ENCODE assay signal across 1 cellular context in the genomic region with DNA sequence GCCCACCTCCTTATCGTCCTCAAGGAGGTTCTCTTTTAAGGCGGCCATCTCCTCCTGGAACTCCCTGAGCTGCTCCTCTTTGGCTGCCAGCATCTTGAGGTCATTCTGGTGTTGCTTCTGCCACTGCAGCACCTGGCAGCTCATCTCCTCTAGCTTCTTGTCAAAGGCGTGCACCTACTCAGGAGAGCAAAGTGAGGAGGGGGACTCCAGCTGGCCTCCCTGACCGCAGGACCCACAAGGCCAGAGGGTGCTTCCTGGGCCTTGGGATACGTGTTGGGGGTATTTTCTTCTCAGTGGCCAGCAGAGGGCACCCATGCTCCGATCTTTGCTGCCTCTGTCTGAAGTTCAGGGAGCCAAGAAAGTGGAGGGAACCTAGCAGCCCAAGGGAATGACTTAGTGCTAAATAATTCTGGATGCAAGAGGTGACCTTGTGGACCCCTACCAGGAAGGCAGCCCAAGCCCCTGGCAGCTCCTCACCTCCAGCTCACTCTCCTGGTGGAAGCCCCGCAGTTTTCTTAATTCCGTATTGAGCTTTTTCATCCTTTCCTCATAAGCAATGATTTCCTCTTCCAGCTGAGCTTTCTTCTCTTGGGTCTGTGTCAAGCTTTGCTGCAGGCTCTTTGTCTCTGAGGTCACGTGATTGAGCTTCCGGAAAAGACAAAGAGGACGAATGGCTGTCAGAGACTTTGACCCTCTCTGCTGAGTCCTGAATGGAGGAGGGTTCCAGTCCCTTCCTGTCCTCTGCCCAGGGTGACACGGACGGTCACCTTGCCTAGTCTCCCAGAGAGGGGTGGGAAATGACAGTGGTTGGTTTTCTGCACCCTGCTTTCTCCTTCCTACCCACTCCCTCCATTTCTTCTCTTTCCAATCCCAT.
TF ChIP-seq lines count a peak whose summit lies in the region.

No MANE protein-coding gene starts in this region.

TF ChIP-seq in HepG2, 621 proteins besides CTCF, POLR2A, EP300 and RAD21 (continued from another document and continues in another):
- TF ChIP-seq, protein P1, sequence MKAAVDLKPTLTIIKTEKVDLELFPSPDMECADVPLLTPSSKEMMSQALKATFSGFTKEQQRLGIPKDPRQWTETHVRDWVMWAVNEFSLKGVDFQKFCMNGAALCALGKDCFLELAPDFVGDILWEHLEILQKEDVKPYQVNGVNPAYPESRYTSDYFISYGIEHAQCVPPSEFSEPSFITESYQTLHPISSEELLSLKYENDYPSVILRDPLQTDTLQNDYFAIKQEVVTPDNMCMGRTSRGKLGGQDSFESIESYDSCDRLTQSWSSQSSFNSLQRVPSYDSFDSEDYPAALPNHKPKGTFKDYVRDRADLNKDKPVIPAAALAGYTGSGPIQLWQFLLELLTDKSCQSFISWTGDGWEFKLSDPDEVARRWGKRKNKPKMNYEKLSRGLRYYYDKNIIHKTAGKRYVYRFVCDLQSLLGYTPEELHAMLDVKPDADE (CRISPR knock-in tag; IDR thresholded peaks at IDR 0.05) = no peak
- TF ChIP-seq MEIS1 (CRISPR knock-in tag; IDR thresholded peaks at IDR 0.05; ENCODE audit: borderline replicate concordance) (0 out of 2 replicates have a peak, but pooled peaks have one; percentile 39), ZNF746 (CRISPR knock-in tag; IDR thresholded peaks at IDR 0.05) (no peak), ZNF367 (CRISPR knock-in tag; IDR thresholded peaks at IDR 0.05; ENCODE audit: borderline replicate concordance) (no peak), ZSCAN22 (CRISPR knock-in tag; IDR thresholded peaks at IDR 0.05) (no peak), SIX1 (CRISPR knock-in tag; IDR thresholded peaks at IDR 0.05; ENCODE audit: borderline replicate concordance) (no peak), ISL2 (CRISPR knock-in tag; IDR thresholded peaks at IDR 0.05) (no peak), ZNF263 (CRISPR knock-in tag; IDR thresholded peaks at IDR 0.05) (0 out of 2 replicates have a peak, but pooled peaks have one; percentile 62), NFKB2 (CRISPR knock-in tag; IDR thresholded peaks at IDR 0.05; ENCODE audit: borderline replicate concordance) (peak; percentile 79), ZNF75D (CRISPR knock-in tag; IDR thresholded peaks at IDR 0.05; ENCODE audit: borderline replicate concordance) (no peak), NFKBIZ (CRISPR knock-in tag; IDR thresholded peaks at IDR 0.05) (no peak), SP2 (CRISPR knock-in tag; IDR thresholded peaks at IDR 0.05) (no peak), SRSF1 (optimal IDR thresholded peaks at IDR 0.05; ENCODE audit: low read depth, low read length) (no peak), ZNF225 (CRISPR knock-in tag; IDR thresholded peaks at IDR 0.05) (0 out of 2 replicates have a peak, but pooled peaks have one; percentile 7), RARA (CRISPR knock-in tag; IDR thresholded peaks at IDR 0.05) (peak; percentile 16; the same call in 1 of the 2 replicates), MBNL3 (CRISPR knock-in tag; conservative IDR thresholded peaks at IDR 0.05) (no peak), CBFB (CRISPR knock-in tag; IDR thresholded peaks at IDR 0.05) (no peak), ZFP90 (CRISPR knock-in tag; IDR thresholded peaks at IDR 0.05; ENCODE audit: borderline replicate concordance) (0 out of 2 replicates have a peak, but pooled peaks have one; percentile 37), ZNF138 (CRISPR knock-in tag; IDR thresholded peaks at IDR 0.05; ENCODE audit: low read depth) (no peak), SOX13 (IDR thresholded peaks at IDR 0.05) (no peak), SOX13 (CRISPR knock-in tag; conservative IDR thresholded peaks at IDR 0.05 in 1 of 2, IDR thresholded peaks at IDR 0.05 in 1 of 2) (peak in 1 of 2 experiments; percentile 64; a peak in 2 of 4 replicates), YY1 (IDR thresholded peaks at IDR 0.05; ENCODE audit: insufficient read depth, insufficient replicate concordance, low read depth, low read length) (peak; percentile 39), RBAK (CRISPR knock-in tag; IDR thresholded peaks at IDR 0.05) (no peak), MAF1 (CRISPR knock-in tag; IDR thresholded peaks at IDR 0.05; ENCODE audit: borderline replicate concordance) (no peak)
- TF ChIP-seq, protein P2, sequence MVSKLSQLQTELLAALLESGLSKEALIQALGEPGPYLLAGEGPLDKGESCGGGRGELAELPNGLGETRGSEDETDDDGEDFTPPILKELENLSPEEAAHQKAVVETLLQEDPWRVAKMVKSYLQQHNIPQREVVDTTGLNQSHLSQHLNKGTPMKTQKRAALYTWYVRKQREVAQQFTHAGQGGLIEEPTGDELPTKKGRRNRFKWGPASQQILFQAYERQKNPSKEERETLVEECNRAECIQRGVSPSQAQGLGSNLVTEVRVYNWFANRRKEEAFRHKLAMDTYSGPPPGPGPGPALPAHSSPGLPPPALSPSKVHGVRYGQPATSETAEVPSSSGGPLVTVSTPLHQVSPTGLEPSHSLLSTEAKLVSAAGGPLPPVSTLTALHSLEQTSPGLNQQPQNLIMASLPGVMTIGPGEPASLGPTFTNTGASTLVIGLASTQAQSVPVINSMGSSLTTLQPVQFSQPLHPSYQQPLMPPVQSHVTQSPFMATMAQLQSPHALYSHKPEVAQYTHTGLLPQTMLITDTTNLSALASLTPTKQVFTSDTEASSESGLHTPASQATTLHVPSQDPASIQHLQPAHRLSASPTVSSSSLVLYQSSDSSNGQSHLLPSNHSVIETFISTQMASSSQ (IDR thresholded peaks at IDR 0.05; ENCODE audit: low read depth) = no peak
- TF ChIP-seq, protein P2 (CRISPR knock-in tag; IDR thresholded peaks at IDR 0.05; ENCODE audit: borderline replicate concordance) = 0 out of 2 replicates have a peak, but pooled peaks have one; percentile 33
- TF ChIP-seq, protein P3, sequence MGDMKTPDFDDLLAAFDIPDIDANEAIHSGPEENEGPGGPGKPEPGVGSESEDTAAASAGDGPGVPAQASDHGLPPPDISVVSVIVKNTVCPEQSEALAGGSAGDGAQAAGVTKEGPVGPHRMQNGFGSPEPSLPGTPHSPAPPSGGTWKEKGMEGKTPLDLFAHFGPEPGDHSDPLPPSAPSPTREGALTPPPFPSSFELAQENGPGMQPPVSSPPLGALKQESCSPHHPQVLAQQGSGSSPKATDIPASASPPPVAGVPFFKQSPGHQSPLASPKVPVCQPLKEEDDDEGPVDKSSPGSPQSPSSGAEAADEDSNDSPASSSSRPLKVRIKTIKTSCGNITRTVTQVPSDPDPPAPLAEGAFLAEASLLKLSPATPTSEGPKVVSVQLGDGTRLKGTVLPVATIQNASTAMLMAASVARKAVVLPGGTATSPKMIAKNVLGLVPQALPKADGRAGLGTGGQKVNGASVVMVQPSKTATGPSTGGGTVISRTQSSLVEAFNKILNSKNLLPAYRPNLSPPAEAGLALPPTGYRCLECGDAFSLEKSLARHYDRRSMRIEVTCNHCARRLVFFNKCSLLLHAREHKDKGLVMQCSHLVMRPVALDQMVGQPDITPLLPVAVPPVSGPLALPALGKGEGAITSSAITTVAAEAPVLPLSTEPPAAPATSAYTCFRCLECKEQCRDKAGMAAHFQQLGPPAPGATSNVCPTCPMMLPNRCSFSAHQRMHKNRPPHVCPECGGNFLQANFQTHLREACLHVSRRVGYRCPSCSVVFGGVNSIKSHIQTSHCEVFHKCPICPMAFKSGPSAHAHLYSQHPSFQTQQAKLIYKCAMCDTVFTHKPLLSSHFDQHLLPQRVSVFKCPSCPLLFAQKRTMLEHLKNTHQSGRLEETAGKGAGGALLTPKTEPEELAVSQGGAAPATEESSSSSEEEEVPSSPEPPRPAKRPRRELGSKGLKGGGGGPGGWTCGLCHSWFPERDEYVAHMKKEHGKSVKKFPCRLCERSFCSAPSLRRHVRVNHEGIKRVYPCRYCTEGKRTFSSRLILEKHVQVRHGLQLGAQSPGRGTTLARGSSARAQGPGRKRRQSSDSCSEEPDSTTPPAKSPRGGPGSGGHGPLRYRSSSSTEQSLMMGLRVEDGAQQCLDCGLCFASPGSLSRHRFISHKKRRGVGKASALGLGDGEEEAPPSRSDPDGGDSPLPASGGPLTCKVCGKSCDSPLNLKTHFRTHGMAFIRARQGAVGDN (CRISPR knock-in tag; IDR thresholded peaks at IDR 0.05) = peak; percentile 49
- TF ChIP-seq, protein P4, sequence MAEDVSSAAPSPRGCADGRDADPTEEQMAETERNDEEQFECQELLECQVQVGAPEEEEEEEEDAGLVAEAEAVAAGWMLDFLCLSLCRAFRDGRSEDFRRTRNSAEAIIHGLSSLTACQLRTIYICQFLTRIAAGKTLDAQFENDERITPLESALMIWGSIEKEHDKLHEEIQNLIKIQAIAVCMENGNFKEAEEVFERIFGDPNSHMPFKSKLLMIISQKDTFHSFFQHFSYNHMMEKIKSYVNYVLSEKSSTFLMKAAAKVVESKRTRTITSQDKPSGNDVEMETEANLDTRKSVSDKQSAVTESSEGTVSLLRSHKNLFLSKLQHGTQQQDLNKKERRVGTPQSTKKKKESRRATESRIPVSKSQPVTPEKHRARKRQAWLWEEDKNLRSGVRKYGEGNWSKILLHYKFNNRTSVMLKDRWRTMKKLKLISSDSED (CRISPR knock-in tag; IDR thresholded peaks at IDR 0.05) = no peak
- TF ChIP-seq, protein P5, sequence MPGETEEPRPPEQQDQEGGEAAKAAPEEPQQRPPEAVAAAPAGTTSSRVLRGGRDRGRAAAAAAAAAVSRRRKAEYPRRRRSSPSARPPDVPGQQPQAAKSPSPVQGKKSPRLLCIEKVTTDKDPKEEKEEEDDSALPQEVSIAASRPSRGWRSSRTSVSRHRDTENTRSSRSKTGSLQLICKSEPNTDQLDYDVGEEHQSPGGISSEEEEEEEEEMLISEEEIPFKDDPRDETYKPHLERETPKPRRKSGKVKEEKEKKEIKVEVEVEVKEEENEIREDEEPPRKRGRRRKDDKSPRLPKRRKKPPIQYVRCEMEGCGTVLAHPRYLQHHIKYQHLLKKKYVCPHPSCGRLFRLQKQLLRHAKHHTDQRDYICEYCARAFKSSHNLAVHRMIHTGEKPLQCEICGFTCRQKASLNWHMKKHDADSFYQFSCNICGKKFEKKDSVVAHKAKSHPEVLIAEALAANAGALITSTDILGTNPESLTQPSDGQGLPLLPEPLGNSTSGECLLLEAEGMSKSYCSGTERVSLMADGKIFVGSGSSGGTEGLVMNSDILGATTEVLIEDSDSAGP (CRISPR knock-in tag; IDR thresholded peaks at IDR 0.05; ENCODE audit: borderline replicate concordance) = no peak; the same call in 1 of the 2 replicates
- TF ChIP-seq, protein P6, sequence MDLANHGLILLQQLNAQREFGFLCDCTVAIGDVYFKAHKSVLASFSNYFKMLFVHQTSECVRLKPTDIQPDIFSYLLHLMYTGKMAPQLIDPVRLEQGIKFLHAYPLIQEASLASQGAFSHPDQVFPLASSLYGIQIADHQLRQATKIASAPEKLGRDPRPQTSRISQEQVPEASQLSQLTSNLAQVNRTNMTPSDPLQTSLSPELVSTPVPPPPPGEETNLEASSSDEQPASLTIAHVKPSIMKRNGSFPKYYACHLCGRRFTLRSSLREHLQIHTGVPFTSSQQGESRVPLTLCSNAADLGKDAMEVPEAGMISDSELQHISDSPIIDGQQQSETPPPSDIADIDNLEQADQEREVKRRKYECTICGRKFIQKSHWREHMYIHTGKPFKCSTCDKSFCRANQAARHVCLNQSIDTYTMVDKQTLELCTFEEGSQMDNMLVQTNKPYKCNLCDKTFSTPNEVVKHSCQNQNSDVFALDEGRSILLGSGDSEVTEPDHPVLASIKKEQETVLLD (CRISPR knock-in tag; IDR thresholded peaks at IDR 0.05; ENCODE audit: low read depth) = no peak
- TF ChIP-seq, protein P7, sequence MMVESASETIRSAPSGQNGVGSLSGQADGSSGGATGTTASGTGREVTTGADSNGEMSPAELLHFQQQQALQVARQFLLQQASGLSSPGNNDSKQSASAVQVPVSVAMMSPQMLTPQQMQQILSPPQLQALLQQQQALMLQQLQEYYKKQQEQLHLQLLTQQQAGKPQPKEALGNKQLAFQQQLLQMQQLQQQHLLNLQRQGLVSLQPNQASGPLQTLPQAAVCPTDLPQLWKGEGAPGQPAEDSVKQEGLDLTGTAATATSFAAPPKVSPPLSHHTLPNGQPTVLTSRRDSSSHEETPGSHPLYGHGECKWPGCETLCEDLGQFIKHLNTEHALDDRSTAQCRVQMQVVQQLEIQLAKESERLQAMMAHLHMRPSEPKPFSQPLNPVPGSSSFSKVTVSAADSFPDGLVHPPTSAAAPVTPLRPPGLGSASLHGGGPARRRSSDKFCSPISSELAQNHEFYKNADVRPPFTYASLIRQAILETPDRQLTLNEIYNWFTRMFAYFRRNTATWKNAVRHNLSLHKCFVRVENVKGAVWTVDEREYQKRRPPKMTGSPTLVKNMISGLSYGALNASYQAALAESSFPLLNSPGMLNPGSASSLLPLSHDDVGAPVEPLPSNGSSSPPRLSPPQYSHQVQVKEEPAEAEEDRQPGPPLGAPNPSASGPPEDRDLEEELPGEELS (CRISPR knock-in tag; IDR thresholded peaks at IDR 0.05) = peak; percentile 46; the same call in 1 of the 2 replicates
- TF ChIP-seq, protein P8, sequence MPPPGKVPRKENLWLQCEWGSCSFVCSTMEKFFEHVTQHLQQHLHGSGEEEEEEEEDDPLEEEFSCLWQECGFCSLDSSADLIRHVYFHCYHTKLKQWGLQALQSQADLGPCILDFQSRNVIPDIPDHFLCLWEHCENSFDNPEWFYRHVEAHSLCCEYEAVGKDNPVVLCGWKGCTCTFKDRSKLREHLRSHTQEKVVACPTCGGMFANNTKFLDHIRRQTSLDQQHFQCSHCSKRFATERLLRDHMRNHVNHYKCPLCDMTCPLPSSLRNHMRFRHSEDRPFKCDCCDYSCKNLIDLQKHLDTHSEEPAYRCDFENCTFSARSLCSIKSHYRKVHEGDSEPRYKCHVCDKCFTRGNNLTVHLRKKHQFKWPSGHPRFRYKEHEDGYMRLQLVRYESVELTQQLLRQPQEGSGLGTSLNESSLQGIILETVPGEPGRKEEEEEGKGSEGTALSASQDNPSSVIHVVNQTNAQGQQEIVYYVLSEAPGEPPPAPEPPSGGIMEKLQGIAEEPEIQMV (CRISPR knock-in tag; IDR thresholded peaks at IDR 0.05; ENCODE audit: low read depth) = no peak
- TF ChIP-seq, protein P9, sequence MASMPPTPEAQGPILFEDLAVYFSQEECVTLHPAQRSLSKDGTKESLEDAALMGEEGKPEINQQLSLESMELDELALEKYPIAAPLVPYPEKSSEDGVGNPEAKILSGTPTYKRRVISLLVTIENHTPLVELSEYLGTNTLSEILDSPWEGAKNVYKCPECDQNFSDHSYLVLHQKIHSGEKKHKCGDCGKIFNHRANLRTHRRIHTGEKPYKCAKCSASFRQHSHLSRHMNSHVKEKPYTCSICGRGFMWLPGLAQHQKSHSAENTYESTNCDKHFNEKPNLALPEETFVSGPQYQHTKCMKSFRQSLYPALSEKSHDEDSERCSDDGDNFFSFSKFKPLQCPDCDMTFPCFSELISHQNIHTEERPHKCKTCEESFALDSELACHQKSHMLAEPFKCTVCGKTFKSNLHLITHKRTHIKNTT (CRISPR knock-in tag; IDR thresholded peaks at IDR 0.05) = no peak
